8 cellular contexts compared by ENCODE assay signal in genomic region chr3:152466784-152467183, GRCh38.
DNase-seq lines count a peak whose midpoint lies in the region; ATAC-seq and TF ChIP-seq lines count a peak whose summit lies in the region.

No MANE protein-coding gene starts in this region.

- POLR2A ChIA-PET in AG04450 (lab: Yijun Ruan, JAX) = interaction anchor here (0.7 kb wide), 1 partner anchor 194 kb away, joined by 3 read pairs; no protein-coding TSS in a partner anchor

- CTCF ChIA-PET in AG04450 (lab: Charles Lee) = interaction anchor here (0.5 to 1.5 kb wide), 4 partner anchors 20 to 274 kb away, joined by 3 to 8 read pairs (median 4); no protein-coding TSS in a partner anchor

- H3K4me1 ChIP-seq in left lung = peaks cover 0 to 15% of the 10 kb centered on the region in 2 donors

- intact Hi-C loops in left lung (cut with DNase I) = no loop called here
- intact Hi-C loops in posterior cingulate gyrus (cut with DNase I) = no loop called here

- peak; percentile 70 for ATAC-seq in left lung

- H3K27me3 ChIP-seq in AG04450 (ENCODE audit: control insufficient read depth, insufficient read depth, low read length) = no peaks in the 10 kb centered on the region
- no peaks in the 10 kb centered on the region for H3K27me3 ChIP-seq in left lung

- in situ Hi-C loops in GM13977 (cut with MboI; ENCODE audit: low pct_unique_long_range_greater_than_20kb, low sequenced_read_pairs, unreplicated experiment) = no loop called here
- in situ Hi-C loops in astrocyte of the cerebellum (cut with HindIII; ENCODE audit: low sequenced_read_pairs) = no loop called here

- H3K27ac ChIP-seq in AG04450 (ENCODE audit: low read depth, low read length) (peak overlapping the region; percentile 33), left lung (no peak overlapping the region)

- no peak overlapping the region for H3K4me3 ChIP-seq in AG04450 (ENCODE audit: low read depth, low read length)
- H3K4me3 ChIP-seq in astrocyte of the cerebellum (ENCODE audit: low read depth, low read length) = no peak overlapping the region
- no peak overlapping the region for H3K4me3 ChIP-seq in left lung

- DNase-seq in AG04450 (ENCODE audit: low read depth, low spot score) = peak; percentile 21
- DNase-seq in GM13977 (ENCODE audit: low spot score) = no peak
- DNase-seq in LHCN-M2 (ENCODE audit: low read depth) = peak; percentile 41
- no peak for DNase-seq in astrocyte of the cerebellum (ENCODE audit: low read depth)
- no peak for DNase-seq in left lung
- no peak for DNase-seq in stimulated activated CD4-positive, alpha-beta T cell treated with anti-CD3 and anti-CD28 coated beads, Interleukin-2, amount 100 ng/mL, for 48 hours
- no peak for DNase-seq in NCI-H1436 treated with DMSO at 0.1 percent for 48 hours (lab: John Stamatoyannopoulos, UW)
- no peak for DNase-seq in posterior cingulate gyrus

- TF ChIP-seq CTCF in AG04450 (IDR thresholded peaks at IDR 0.05; ENCODE audit: low read depth, low read length) = peak; percentile 52
- peak; percentile 34 for TF ChIP-seq CTCF in GM13977 (IDR thresholded peaks at IDR 0.05; ENCODE audit: extremely low read depth, insufficient read depth, missing control alignments)
- TF ChIP-seq CTCF in astrocyte of the cerebellum (IDR thresholded peaks at IDR 0.05; ENCODE audit: low read depth, low read length, missing control alignments) = peak; percentile 44
- peak; percentile 9 to 37 for TF ChIP-seq CTCF in left lung (IDR thresholded peaks at IDR 0.05)

- no peaks in the 10 kb centered on the region for H3K9me3 ChIP-seq in AG04450 (ENCODE audit: control insufficient read depth, insufficient read depth, low read length)
- no peaks in the 10 kb centered on the region for H3K9me3 ChIP-seq in left lung

- peaks cover 0 to 26% of the 10 kb centered on the region in 2 donors for H3K36me3 ChIP-seq in left lung

Comparison
In these comparisons a context has a peak if more than half of its experiments do, and no peak if none do; other contexts are left out.
1. DNase-seq: peak in AG04450 (single experiment) and LHCN-M2 (single experiment); none in GM13977 (single experiment), astrocyte of the cerebellum (single experiment), left lung (0 of 2), stimulated activated CD4-positive, alpha-beta T cell treated with anti-CD3 and anti-CD28 coated beads, Interleukin-2, amount 100 ng/mL, for 48 hours (0 of 2), NCI-H1436 treated with DMSO at 0.1 percent for 48 hours (single experiment) and posterior cingulate gyrus (0 of 10).
2. Peak in every context shown above with its lines, with median percentiles within 50 percentile points of each other: CTCF ChIP-seq.